ENCODE assay signal across 15 cellular contexts in the genomic region with DNA sequence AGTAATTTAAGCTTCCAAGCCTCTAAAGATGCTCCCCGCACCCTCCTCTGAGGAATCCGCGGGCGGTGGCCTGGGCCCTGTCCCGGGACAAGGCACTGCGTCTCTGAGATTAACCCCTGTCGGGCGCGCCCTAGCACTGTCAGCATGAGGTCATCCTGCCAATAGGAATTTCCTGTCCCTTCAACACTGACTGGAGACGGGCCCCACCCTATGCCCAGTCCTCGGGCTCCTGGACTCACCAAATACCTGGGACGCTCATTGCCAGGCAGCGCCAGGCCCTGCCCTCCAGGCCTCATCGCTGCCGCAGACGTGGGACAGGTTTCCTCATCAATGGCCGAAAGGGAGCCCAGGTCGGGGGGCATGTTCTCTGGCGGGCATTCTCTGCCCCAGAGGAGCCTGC.
DNase-seq lines count a peak whose midpoint lies in the region; ATAC-seq, FAIRE-seq and TF ChIP-seq lines count a peak whose summit lies in the region.
"Had no signal": no experiment of that assay in that cellular context is flagged by ENCODE, and none has a peak within 500 bp of the region (broad histone marks: within the 10 kb centered on the region; RNA-seq: fewer than 3 reads in every experiment).

No MANE protein-coding gene starts in this region.

- H2AFZ ChIP-seq in IMR-90 (replicated peaks; ENCODE audit: low read length, poor library complexity) = peak overlapping the region; percentile 77

- H3K27me3 ChIP-seq in IMR-90 (ENCODE audit: control insufficient read depth, insufficient read depth, low read length) = peaks cover 5% of the 10 kb centered on the region; the same call in 1 of the 2 replicates
- no peaks in the 10 kb centered on the region for H3K27me3 ChIP-seq in bronchial epithelial cell (ENCODE audit: control insufficient read depth, insufficient read depth, low read length)

- H3K79me1 ChIP-seq in IMR-90 (ENCODE audit: low read depth in 1 of 2, low read length in 2 of 2) = no peaks in the 10 kb centered on the region

- no peak overlapping the region for H3K23ac ChIP-seq in IMR-90 (ENCODE audit: low read depth, low read length)

- no peak overlapping the region for H4K91ac ChIP-seq in IMR-90 (ENCODE audit: insufficient read depth, low read depth, low read length)

- H4K8ac ChIP-seq in IMR-90 (ENCODE audit: low read depth in 2 of 2, low read length in 2 of 2) = no peak overlapping the region

- H3K4me2 ChIP-seq in IMR-90 (ENCODE audit: low read depth, low read length) = no peak overlapping the region

- no peak overlapping the region for H3K14ac ChIP-seq in IMR-90 (replicated peaks; ENCODE audit: low read depth, low read length)

- no peak overlapping the region for H2AK9ac ChIP-seq in IMR-90 (replicated peaks; ENCODE audit: low read depth, low read length, poor library complexity)

- no peak overlapping the region for H3K27ac ChIP-seq in IMR-90 (ENCODE audit: insufficient read depth, low read length)
- H3K27ac ChIP-seq: VCaP had no signal

- no peak overlapping the region for H3K18ac ChIP-seq in IMR-90 (ENCODE audit: low read depth, low read length)

- TF ChIP-seq CTCF in IMR-90 (conservative IDR thresholded peaks at IDR 0.05; ENCODE audit: low read depth, low read length) (no peak), bronchial epithelial cell (IDR thresholded peaks at IDR 0.05; ENCODE audit: insufficient read depth, low read length, severe bottlenecking) (no peak)

- TF ChIP-seq RAD21 in IMR-90 (IDR thresholded peaks at IDR 0.05; ENCODE audit: low read length) = no peak

- DNase-seq in EH (ENCODE audit: low read depth) (peak; percentile 55), IMR-90 (no peak), bronchial epithelial cell (ENCODE audit: low read depth) (peak; percentile 86), myocyte (ENCODE audit: low read depth) (peak; percentile 49), NCI-H526 (lab: John Stamatoyannopoulos, UW) (no peak), NCI-H2081 (lab: John Stamatoyannopoulos, UW) (no peak), GM19238 (ENCODE audit: insufficient read length, low spot score) (no peak)
- DNase-seq: activated CD8-positive, alpha-beta memory T cell treated with anti-CD3 and anti-CD28 coated beads, Interleukin-2, amount 50 U/mL, for 4 hours; CD4-positive, alpha-beta memory T cell; effector CD8-positive, alpha-beta T cell; hippocampal formation; KG1; stimulated activated naive CD8-positive, alpha-beta T cell treated with anti-CD3 and anti-CD28 coated beads, Interleukin-15, amount 100 ng/mL, for 72 hours had no signal

- H3K9me3 ChIP-seq in IMR-90 (ENCODE audit: control insufficient read depth, insufficient read depth, low read length) = no peaks in the 10 kb centered on the region

- H3K36me3 ChIP-seq in IMR-90 (ENCODE audit: control insufficient read depth, insufficient read depth, low read length) = no peaks in the 10 kb centered on the region
- H3K36me3 ChIP-seq in bronchial epithelial cell (ENCODE audit: control insufficient read depth, insufficient read depth, low read length) = no peaks in the 10 kb centered on the region

- no peak overlapping the region for H2BK20ac ChIP-seq in IMR-90 (ENCODE audit: low read depth, low read length)

- ATAC-seq in IMR-90 (ENCODE audit: low read depth) = peak; percentile 27; the same call in 1 of the 2 replicates
- no peak for ATAC-seq in HG03097 (IDR thresholded peaks at IDR 0.05; ENCODE audit: low FRiP score, unreplicated experiment)

- H3K9me1 ChIP-seq in IMR-90 (ENCODE audit: insufficient read depth, low read length) = no peaks in the 10 kb centered on the region

- FAIRE-seq in bronchial epithelial cell (lab: Jason Lieb, UNC) = no peak

- intact Hi-C loops in IMR-90 (cut with micrococcal nuclease) = no loop called here

- H3K4me3 ChIP-seq in IMR-90 (ENCODE audit: insufficient read depth, low read depth, low read length) = no peak overlapping the region
- no peak overlapping the region for H3K4me3 ChIP-seq in bronchial epithelial cell (ENCODE audit: low read depth, low read length)

- POLR2A ChIA-PET in IMR-90 (lab: Charles Lee; ENCODE audit: unreplicated experiment) = no interaction called here

- no peak for TF ChIP-seq POLR2A in IMR-90 (IDR thresholded peaks at IDR 0.05; ENCODE audit: low read depth, low read length)

- no peak overlapping the region for H2BK120ac ChIP-seq in IMR-90 (ENCODE audit: low read depth, low read length)

- in situ Hi-C loops in IMR-90 (cut with MboI; ENCODE audit: low sequenced_read_pairs) = no loop called here

- dilution Hi-C loops in IMR-90 (cut with HindIII; ENCODE audit: low sequenced_read_pairs, unreplicated experiment) = no loop called here

- CTCF ChIA-PET in IMR-90 (lab: Yijun Ruan, JAX) = interaction anchor here (1.2 kb wide), 1 partner anchor 131 kb away, joined by 6 read pairs; no protein-coding TSS in a partner anchor

- no peak overlapping the region for H2BK15ac ChIP-seq in IMR-90 (ENCODE audit: low read depth, low read length)

- no peak overlapping the region for H3K9ac ChIP-seq in IMR-90 (ENCODE audit: low read depth, low read length)

- no peak overlapping the region for H2BK5ac ChIP-seq in IMR-90 (ENCODE audit: low read depth, low read length, poor library complexity, severe bottlenecking)

- no TSS peak for BruUV-seq in IMR-90 (replicated peaks; lab: Mats Ljungman, UMichigan)

- no peaks in the 10 kb centered on the region for H4K20me1 ChIP-seq in IMR-90 (ENCODE audit: insufficient read depth, low read length)

- H3K4ac ChIP-seq in IMR-90 (ENCODE audit: low read depth, low read length) = no peak overlapping the region

- no peaks in the 10 kb centered on the region for H3K4me1 ChIP-seq in IMR-90 (ENCODE audit: control insufficient read depth, insufficient read depth, low read length)

- WGBS in IMR-90 (ENCODE audit: extremely low coverage in 2 of 2, insufficient read length in 1 of 2), 2 experiments = 19% methylated on average over 10 of the region's 19 CpGs; no CpG with 5 or more reads in 1 of the 2 experiments

- no peak overlapping the region for H2AK5ac ChIP-seq in IMR-90 (ENCODE audit: low read depth, low read length)

- no peak overlapping the region for H3K56ac ChIP-seq in IMR-90 (ENCODE audit: extremely low read depth, insufficient read depth, low read length)

- no peak overlapping the region for H4K5ac ChIP-seq in IMR-90 (ENCODE audit: low read depth, low read length)

TF ChIP-seq in IMR-90, 13 proteins besides CTCF, POLR2A, EP300 and RAD21:
- TF ChIP-seq, protein P1, sequence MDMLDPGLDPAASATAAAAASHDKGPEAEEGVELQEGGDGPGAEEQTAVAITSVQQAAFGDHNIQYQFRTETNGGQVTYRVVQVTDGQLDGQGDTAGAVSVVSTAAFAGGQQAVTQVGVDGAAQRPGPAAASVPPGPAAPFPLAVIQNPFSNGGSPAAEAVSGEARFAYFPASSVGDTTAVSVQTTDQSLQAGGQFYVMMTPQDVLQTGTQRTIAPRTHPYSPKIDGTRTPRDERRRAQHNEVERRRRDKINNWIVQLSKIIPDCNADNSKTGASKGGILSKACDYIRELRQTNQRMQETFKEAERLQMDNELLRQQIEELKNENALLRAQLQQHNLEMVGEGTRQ (IDR thresholded peaks at IDR 0.05; ENCODE audit: low read depth, low read length) = no peak
- TF ChIP-seq CEBPB (IDR thresholded peaks at IDR 0.05; ENCODE audit: low read depth, low read length) (no peak), MXI1 (IDR thresholded peaks at IDR 0.05; ENCODE audit: borderline replicate concordance, low read depth, low read length) (no peak), CHD1 (IDR thresholded peaks at IDR 0.05; ENCODE audit: low read depth, low read length) (no peak), BHLHE40 (IDR thresholded peaks at IDR 0.05; ENCODE audit: low read depth, low read length) (no peak), NFE2L2 (IDR thresholded peaks at IDR 0.05; ENCODE audit: low read depth, low read length) (no peak), FOS (IDR thresholded peaks at IDR 0.05; ENCODE audit: low read depth, low read length) (no peak), SMC3 (IDR thresholded peaks at IDR 0.05; ENCODE audit: low read depth, low read length) (no peak), RCOR1 (IDR thresholded peaks at IDR 0.05; ENCODE audit: insufficient replicate concordance, low read length) (no peak), MAZ (IDR thresholded peaks at IDR 0.05; ENCODE audit: borderline replicate concordance, low read depth, low read length) (no peak), MAFK (IDR thresholded peaks at IDR 0.05; ENCODE audit: low read depth, low read length) (no peak), RFX5 (IDR thresholded peaks at IDR 0.05; ENCODE audit: low read depth, low read length) (no peak)
- TF ChIP-seq, protein P2, sequence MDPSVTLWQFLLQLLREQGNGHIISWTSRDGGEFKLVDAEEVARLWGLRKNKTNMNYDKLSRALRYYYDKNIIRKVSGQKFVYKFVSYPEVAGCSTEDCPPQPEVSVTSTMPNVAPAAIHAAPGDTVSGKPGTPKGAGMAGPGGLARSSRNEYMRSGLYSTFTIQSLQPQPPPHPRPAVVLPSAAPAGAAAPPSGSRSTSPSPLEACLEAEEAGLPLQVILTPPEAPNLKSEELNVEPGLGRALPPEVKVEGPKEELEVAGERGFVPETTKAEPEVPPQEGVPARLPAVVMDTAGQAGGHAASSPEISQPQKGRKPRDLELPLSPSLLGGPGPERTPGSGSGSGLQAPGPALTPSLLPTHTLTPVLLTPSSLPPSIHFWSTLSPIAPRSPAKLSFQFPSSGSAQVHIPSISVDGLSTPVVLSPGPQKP (IDR thresholded peaks at IDR 0.05; ENCODE audit: borderline replicate concordance, low read depth, low read length) = no peak

Comparison
In these comparisons a context has a peak if more than half of its experiments do, and no peak if none do; other contexts are left out.
1. DNase-seq: peak in EH (single experiment), bronchial epithelial cell (single experiment) and myocyte (single experiment); none in IMR-90 (single experiment), NCI-H526 (0 of 2), NCI-H2081 (0 of 2) and GM19238 (single experiment).